1 cellular context compared by ENCODE assay signal in the genomic region with DNA sequence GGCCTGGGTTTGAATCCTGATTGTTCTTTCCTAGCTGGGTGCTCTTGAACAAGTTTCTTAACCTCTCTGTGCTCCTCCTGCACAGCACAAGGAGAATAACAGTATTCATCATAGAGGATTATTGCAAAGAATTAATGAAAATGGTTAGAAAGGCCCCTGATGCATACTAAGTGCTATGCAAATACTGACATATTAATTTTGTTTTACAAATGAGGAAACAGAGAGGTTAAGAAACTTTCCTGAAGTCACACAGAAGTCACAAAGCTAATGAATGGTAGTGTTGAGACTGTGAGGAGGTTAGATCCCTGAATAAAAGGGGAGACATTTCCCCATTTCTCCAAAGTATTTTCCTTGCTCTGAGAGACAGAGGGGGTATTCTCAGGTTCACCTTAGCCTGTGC.
TF ChIP-seq lines count a peak whose summit lies in the region.

No MANE protein-coding gene starts in this region.

TF ChIP-seq in K562, 482 proteins besides CTCF, POLR2A, EP300 and RAD21 (continued from another document):
- TF ChIP-seq, protein P1, sequence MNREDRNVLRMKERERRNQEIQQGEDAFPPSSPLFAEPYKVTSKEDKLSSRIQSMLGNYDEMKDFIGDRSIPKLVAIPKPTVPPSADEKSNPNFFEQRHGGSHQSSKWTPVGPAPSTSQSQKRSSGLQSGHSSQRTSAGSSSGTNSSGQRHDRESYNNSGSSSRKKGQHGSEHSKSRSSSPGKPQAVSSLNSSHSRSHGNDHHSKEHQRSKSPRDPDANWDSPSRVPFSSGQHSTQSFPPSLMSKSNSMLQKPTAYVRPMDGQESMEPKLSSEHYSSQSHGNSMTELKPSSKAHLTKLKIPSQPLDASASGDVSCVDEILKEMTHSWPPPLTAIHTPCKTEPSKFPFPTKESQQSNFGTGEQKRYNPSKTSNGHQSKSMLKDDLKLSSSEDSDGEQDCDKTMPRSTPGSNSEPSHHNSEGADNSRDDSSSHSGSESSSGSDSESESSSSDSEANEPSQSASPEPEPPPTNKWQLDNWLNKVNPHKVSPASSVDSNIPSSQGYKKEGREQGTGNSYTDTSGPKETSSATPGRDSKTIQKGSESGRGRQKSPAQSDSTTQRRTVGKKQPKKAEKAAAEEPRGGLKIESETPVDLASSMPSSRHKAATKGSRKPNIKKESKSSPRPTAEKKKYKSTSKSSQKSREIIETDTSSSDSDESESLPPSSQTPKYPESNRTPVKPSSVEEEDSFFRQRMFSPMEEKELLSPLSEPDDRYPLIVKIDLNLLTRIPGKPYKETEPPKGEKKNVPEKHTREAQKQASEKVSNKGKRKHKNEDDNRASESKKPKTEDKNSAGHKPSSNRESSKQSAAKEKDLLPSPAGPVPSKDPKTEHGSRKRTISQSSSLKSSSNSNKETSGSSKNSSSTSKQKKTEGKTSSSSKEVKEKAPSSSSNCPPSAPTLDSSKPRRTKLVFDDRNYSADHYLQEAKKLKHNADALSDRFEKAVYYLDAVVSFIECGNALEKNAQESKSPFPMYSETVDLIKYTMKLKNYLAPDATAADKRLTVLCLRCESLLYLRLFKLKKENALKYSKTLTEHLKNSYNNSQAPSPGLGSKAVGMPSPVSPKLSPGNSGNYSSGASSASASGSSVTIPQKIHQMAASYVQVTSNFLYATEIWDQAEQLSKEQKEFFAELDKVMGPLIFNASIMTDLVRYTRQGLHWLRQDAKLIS (CRISPR knock-in tag; IDR thresholded peaks at IDR 0.05): no peak
- peak; percentile 78 for TF ChIP-seq BCOR (IDR thresholded peaks at IDR 0.05)
- TF ChIP-seq SMARCA5 (IDR thresholded peaks at IDR 0.05): peak; percentile 71; the same call in 1 of the 2 replicates
- TF ChIP-seq KDM1A (IDR thresholded peaks at IDR 0.05): 0 out of 4 replicates have a peak, but pooled peaks have one; percentile 9 to 27
- peak; percentile 63 for TF ChIP-seq ZFP36 (IDR thresholded peaks at IDR 0.05; ENCODE audit: low read depth, low read length, partially characterized antibody)
- peak; percentile 76 for TF ChIP-seq RBM25 (IDR thresholded peaks at IDR 0.05; ENCODE audit: low read depth, low read length, severe bottlenecking)
